ENCODE assay signal across 1 cellular context in the genomic region with DNA sequence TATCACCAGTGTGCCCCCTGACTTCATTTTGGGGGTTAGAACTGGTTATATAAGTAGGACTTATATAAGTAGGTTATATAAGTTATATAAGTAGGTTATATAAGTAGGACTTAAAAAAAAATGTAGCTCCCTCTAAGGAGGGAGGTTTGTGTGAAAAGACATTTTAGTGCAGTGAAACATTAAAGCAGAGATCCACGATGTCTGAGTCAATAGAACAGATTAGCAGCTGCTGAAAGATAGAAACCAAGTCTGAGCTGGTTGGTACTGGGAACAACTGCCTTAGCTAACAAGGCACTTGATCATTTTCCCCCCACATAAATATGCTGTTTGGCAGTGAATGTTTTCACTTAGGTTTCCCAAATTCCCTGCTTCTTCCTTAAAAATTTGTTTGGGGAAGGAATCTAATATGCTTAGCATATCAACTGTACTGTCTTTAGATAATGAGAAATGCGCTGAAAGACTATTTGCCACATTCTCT.
TF ChIP-seq lines count a peak whose summit lies in the region.

No MANE protein-coding gene starts in this region.

TF ChIP-seq in A549, 52 proteins besides CTCF, POLR2A, EP300 and RAD21:
- TF ChIP-seq, protein P1, sequence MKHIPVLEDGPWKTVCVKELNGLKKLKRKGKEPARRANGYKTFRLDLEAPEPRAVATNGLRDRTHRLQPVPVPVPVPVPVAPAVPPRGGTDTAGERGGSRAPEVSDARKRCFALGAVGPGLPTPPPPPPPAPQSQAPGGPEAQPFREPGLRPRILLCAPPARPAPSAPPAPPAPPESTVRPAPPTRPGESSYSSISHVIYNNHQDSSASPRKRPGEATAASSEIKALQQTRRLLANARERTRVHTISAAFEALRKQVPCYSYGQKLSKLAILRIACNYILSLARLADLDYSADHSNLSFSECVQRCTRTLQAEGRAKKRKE (CRISPR knock-in tag; IDR thresholded peaks at IDR 0.05; ENCODE audit: low read depth), result no peak
- TF ChIP-seq CHD2 (IDR thresholded peaks at IDR 0.05; ENCODE audit: low read length, partially characterized antibody) (no peak), JUN (IDR thresholded peaks at IDR 0.05) (no peak), MAZ (IDR thresholded peaks at IDR 0.05; ENCODE audit: borderline replicate concordance, low read depth, low read length) (no peak), RNF2 (IDR thresholded peaks at IDR 0.05; ENCODE audit: borderline replicate concordance, low read depth) (no peak), TFCP2L1 (CRISPR knock-in tag; IDR thresholded peaks at IDR 0.05) (no peak), HDAC2 (IDR thresholded peaks at IDR 0.05) (no peak), CBX2 (IDR thresholded peaks at IDR 0.05; ENCODE audit: borderline replicate concordance, low read depth) (no peak)
